8 cellular contexts compared by ENCODE assay signal in genomic region chr12:109804820-109805761, GRCh38. TPM values are rescaled to one million over a fixed set of nuclear protein-coding genes. Genes with fewer than 3 reads are reported as not detected.
DNase-seq lines count a peak whose midpoint lies in the region; ATAC-seq lines count a peak whose summit lies in the region.

No MANE protein-coding gene starts in this region.

- no peak overlapping the region for H3K27ac ChIP-seq in SJSA1

- H3K9me3 ChIP-seq in SJSA1 (replicated peaks) = no peaks in the 10 kb centered on the region

- ATAC-seq in Right ventricle myocardium inferior = peak; percentile 77
- no peak for ATAC-seq in HG03175 (IDR thresholded peaks at IDR 0.05; ENCODE audit: unreplicated experiment)

- intact Hi-C loops in Right ventricle myocardium inferior (cut with DNase I) (loop anchor here (1.0 kb wide), 2 partner anchors 40 to 75 kb away; partner anchors contain the start of gene GLTP), posterior cingulate gyrus (cut with DNase I) (loop anchor here (1.0 kb wide), 2 partner anchors 40 to 75 kb away; partner anchors contain the start of gene GLTP)

- H3K4me1 ChIP-seq in SJSA1 (replicated peaks) = no peaks in the 10 kb centered on the region

- no peaks in the 10 kb centered on the region for H3K27me3 ChIP-seq in SJSA1 (replicated peaks)

- no peak overlapping the region for H3K4me3 ChIP-seq in SJSA1

- no peaks in the 10 kb centered on the region for H3K36me3 ChIP-seq in SJSA1

- DNase-seq in CMK (ENCODE audit: low read depth) (peak; percentile 20), HS-27A (ENCODE audit: low read depth) (peak; percentile 20), SJSA1 (ENCODE audit: low read depth in 1 of 2, low spot score in 2 of 2) (peak; percentile 58 to 60), Right ventricle myocardium inferior (ENCODE audit: missing footprints) (peak; percentile 85), posterior cingulate gyrus (peak; percentile 43 to 95 (median 76)), ureter (ENCODE audit: low spot score) (peak; percentile 74)
- peak; percentile 66 for DNase-seq in activated naive CD4-positive, alpha-beta T cell treated with anti-CD3 and anti-CD28 coated beads, Interleukin-2, amount 50 U/mL, for 16 hours

RNA-seq across cellular contexts. Expression of gene TRPV4, which starts 28.1 kb away (rescaled TPM):
- total RNA-seq in SJSA1 (2014; rRNA removed; shearing (Covaris generic)) = 0.16 TPM in 1 of 2 replicates, not detected in the other
- total RNA-seq in Right ventricle myocardium inferior (0.32 TPM), ureter (3.6 TPM)

Comparison
In these comparisons a context has a peak if more than half of its experiments do, and no peak if none do; other contexts are left out.
1. DNase-seq: peak in every context shown above with its lines; median percentile 85 in Right ventricle myocardium inferior; 76 in posterior cingulate gyrus; 74 in ureter; 66 in activated naive CD4-positive, alpha-beta T cell treated with anti-CD3 and anti-CD28 coated beads, Interleukin-2, amount 50 U/mL, for 16 hours; 59 in SJSA1; 20 in CMK; 20 in HS-27A.